In the genomic region with DNA sequence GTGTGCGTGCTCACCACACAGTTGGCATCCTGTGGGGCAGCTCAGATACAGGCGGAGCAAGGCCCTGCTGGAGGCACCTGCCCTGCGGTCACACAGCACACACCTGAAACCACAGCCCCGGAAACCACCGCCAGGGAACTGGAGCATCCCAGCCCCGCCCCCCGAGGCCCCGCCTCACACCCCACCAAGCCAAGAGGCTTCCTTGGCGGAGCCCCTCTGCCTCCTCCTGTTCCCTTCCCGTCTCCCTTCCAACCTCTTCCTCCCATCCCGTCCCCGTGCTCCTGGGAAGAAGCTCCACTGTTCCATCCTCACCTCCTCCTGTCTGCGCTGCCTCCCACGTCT, we compare ENCODE assay signal across 1 cellular context.
TF ChIP-seq lines count a peak whose summit lies in the region.

No MANE protein-coding gene starts in this region.

TF ChIP-seq in HepG2, 621 proteins besides CTCF, POLR2A, EP300 and RAD21 (continued from another document):
- TF ChIP-seq, protein P1, sequence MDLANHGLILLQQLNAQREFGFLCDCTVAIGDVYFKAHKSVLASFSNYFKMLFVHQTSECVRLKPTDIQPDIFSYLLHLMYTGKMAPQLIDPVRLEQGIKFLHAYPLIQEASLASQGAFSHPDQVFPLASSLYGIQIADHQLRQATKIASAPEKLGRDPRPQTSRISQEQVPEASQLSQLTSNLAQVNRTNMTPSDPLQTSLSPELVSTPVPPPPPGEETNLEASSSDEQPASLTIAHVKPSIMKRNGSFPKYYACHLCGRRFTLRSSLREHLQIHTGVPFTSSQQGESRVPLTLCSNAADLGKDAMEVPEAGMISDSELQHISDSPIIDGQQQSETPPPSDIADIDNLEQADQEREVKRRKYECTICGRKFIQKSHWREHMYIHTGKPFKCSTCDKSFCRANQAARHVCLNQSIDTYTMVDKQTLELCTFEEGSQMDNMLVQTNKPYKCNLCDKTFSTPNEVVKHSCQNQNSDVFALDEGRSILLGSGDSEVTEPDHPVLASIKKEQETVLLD (CRISPR knock-in tag; IDR thresholded peaks at IDR 0.05; ENCODE audit: low read depth), result no peak
- TF ChIP-seq SSRP1 (CRISPR knock-in tag; IDR thresholded peaks at IDR 0.05), result no peak
- TF ChIP-seq AKAP8 (CRISPR knock-in tag; IDR thresholded peaks at IDR 0.05), result no peak
- TF ChIP-seq, protein P2, sequence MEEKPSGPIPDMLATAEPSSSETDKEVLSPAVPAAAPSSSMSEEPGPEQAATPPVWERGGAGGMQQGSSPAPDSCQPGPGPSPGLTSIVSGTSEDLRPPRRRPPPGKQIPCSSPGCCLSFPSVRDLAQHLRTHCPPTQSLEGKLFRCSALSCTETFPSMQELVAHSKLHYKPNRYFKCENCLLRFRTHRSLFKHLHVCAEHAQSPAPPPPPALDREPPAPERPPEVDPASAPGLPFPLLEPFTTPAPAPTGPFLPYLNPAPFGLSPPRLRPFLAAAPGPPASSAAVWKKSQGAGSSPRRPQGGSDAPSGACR (CRISPR knock-in tag; IDR thresholded peaks at IDR 0.05), result no peak
- no peak for TF ChIP-seq MXD4 (CRISPR knock-in tag; IDR thresholded peaks at IDR 0.05)
- TF ChIP-seq, protein P3, sequence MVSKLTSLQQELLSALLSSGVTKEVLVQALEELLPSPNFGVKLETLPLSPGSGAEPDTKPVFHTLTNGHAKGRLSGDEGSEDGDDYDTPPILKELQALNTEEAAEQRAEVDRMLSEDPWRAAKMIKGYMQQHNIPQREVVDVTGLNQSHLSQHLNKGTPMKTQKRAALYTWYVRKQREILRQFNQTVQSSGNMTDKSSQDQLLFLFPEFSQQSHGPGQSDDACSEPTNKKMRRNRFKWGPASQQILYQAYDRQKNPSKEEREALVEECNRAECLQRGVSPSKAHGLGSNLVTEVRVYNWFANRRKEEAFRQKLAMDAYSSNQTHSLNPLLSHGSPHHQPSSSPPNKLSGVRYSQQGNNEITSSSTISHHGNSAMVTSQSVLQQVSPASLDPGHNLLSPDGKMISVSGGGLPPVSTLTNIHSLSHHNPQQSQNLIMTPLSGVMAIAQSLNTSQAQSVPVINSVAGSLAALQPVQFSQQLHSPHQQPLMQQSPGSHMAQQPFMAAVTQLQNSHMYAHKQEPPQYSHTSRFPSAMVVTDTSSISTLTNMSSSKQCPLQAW (CRISPR knock-in tag; IDR thresholded peaks at IDR 0.05), result no peak
- no peak for TF ChIP-seq RXRA (CRISPR knock-in tag; IDR thresholded peaks at IDR 0.05)
- no peak for TF ChIP-seq ZNF792 (CRISPR knock-in tag; IDR thresholded peaks at IDR 0.05)
- no peak for TF ChIP-seq IRX3 (CRISPR knock-in tag; IDR thresholded peaks at IDR 0.05; ENCODE audit: borderline replicate concordance, low read depth)
- no peak for TF ChIP-seq ZNF296 (CRISPR knock-in tag; conservative IDR thresholded peaks at IDR 0.05)
